Comparison of ENCODE assay signal across 14 cellular contexts in genomic region chr3:65758871-65759598, GRCh38.
DNase-seq lines count a peak whose midpoint lies in the region; ATAC-seq and TF ChIP-seq lines count a peak whose summit lies in the region.
"Had no signal": no experiment of that assay in that cellular context is flagged by ENCODE, and none has a peak within 500 bp of the region (broad histone marks: within the 10 kb centered on the region; RNA-seq: fewer than 3 reads in every experiment).

No MANE protein-coding gene starts in this region.

- no peak for ATAC-seq in naive thymus-derived CD8-positive, alpha-beta T cell
- ATAC-seq: A549, HCT116 had no signal

- peak; percentile 4 for DNase-seq in NCI-H2227 (lab: John Stamatoyannopoulos, UW; ENCODE audit: unreplicated experiment)
- no peak for DNase-seq in NCI-H2227 treated with DMSO at 0.1 percent for 48 hours (lab: John Stamatoyannopoulos, UW)
- peak; percentile 80 for DNase-seq in OCI-M1 (lab: John Stamatoyannopoulos, UW)
- peak; percentile 6 for DNase-seq in fibroblast of pulmonary artery (ENCODE audit: low read depth)
- DNase-seq in putamen (ENCODE audit: low spot score), result peak; percentile 71
- DNase-seq in COLO668 (lab: John Stamatoyannopoulos, UW; ENCODE audit: unreplicated experiment), result no peak
- no peak for DNase-seq in NCI-H526 treated with DMSO at 0.1 percent for 48 hours (lab: John Stamatoyannopoulos, UW)
- no peak for DNase-seq in naive thymus-derived CD8-positive, alpha-beta T cell
- DNase-seq: activated naive CD8-positive, alpha-beta T cell treated with anti-CD3 and anti-CD28 coated beads, Interleukin-2, amount 10 ng/mL, durations not matched to agents 7 days and 5 days; esophagus squamous epithelium; Peyer's patch; T-helper 1 cell had no signal

- H3K4me3 Mint-ChIP-seq in naive thymus-derived CD8-positive, alpha-beta T cell, result no peak overlapping the region
- H3K4me3 Mint-ChIP-seq: activated naive CD8-positive, alpha-beta T cell treated with anti-CD3 and anti-CD28 coated beads, Interleukin-2, amount 10 ng/mL, durations not matched to agents 7 days and 5 days had no signal

- no peaks in the 10 kb centered on the region for H3K4me1 Mint-ChIP-seq in naive thymus-derived CD8-positive, alpha-beta T cell
- H3K4me1 Mint-ChIP-seq: activated naive CD8-positive, alpha-beta T cell treated with anti-CD3 and anti-CD28 coated beads, Interleukin-2, amount 10 ng/mL, durations not matched to agents 7 days and 5 days had no signal

- no peak for TF ChIP-seq CTCF in fibroblast of pulmonary artery (IDR thresholded peaks at IDR 0.05; ENCODE audit: low read length, missing control alignments)

- POLR2A ChIA-PET in naive thymus-derived CD8-positive, alpha-beta T cell (lab: Charles Lee), result no interaction called here

- peaks cover 0 to 1% (median 0%) of the 10 kb centered on the region in 9 donors for H3K9me3 Mint-ChIP-seq in naive thymus-derived CD8-positive, alpha-beta T cell
- H3K9me3 Mint-ChIP-seq: activated naive CD8-positive, alpha-beta T cell treated with anti-CD3 and anti-CD28 coated beads, Interleukin-2, amount 10 ng/mL, durations not matched to agents 7 days and 5 days had no signal

- H3K4me3 ChIP-seq in fibroblast of pulmonary artery (replicated peaks; ENCODE audit: low read depth, low read length), result no peak overlapping the region
- H3K4me3 ChIP-seq: A549, esophagus squamous epithelium, Peyer's patch had no signal

- no peaks in the 10 kb centered on the region for H3K36me3 Mint-ChIP-seq in naive thymus-derived CD8-positive, alpha-beta T cell
- H3K36me3 Mint-ChIP-seq: activated naive CD8-positive, alpha-beta T cell treated with anti-CD3 and anti-CD28 coated beads, Interleukin-2, amount 10 ng/mL, durations not matched to agents 7 days and 5 days had no signal

- peaks cover 0 to 7% (median 2%) of the 10 kb centered on the region in 5 donors for H3K27me3 Mint-ChIP-seq in naive thymus-derived CD8-positive, alpha-beta T cell
- H3K27me3 Mint-ChIP-seq: activated naive CD8-positive, alpha-beta T cell treated with anti-CD3 and anti-CD28 coated beads, Interleukin-2, amount 10 ng/mL, durations not matched to agents 7 days and 5 days had no signal

- no peak overlapping the region for H3K27ac Mint-ChIP-seq in naive thymus-derived CD8-positive, alpha-beta T cell
- H3K27ac Mint-ChIP-seq: activated naive CD8-positive, alpha-beta T cell treated with anti-CD3 and anti-CD28 coated beads, Interleukin-2, amount 10 ng/mL, durations not matched to agents 7 days and 5 days had no signal

Comparison
In these comparisons a context has a peak if more than half of its experiments do, and no peak if none do; other contexts are left out.
1. DNase-seq: peak in NCI-H2227 (single experiment), OCI-M1 (single experiment), fibroblast of pulmonary artery (single experiment) and putamen (single experiment); none in NCI-H2227 treated with DMSO at 0.1 percent for 48 hours (single experiment), COLO668 (single experiment), NCI-H526 treated with DMSO at 0.1 percent for 48 hours (single experiment) and naive thymus-derived CD8-positive, alpha-beta T cell (0 of 10).